16 cellular contexts compared by ENCODE assay signal in the genomic region with DNA sequence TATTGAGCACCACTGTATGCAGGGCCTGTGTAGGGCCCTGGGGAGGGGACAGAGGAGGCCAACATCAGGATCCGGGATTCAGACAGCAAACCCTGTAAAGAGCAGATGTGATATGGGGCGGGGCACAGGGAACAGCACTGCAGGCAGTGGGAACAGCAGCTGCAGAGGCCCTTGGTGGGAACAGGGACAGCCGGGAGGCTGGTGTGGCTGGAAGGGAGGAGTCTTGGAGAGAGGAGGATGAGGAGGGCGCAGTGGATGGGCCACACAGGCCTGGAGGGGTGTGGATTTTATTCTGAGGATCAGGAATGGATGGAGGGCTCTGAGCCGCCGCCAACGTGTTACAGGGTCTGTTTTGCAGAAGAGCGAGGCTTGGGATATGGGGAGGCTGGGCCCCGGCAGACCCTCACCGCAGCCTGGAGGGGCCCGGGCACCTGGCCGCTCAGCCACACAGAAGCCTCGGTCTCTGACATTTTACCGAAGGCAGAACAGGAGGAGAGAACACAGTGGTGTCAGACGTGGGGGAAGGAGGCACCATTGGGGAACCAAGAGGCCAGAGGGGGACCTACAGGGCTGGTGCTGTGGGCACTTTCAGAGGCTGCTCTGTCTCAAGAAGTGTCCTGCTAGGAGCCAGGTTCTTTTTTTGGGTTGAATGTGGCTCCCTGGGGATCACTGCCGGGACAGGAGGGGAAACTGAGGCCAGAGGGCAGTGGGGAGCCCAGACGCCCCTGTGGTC. TPM values are rescaled to one million over a fixed set of nuclear protein-coding genes. Genes with fewer than 3 reads are reported as not detected.
"Had no signal": no experiment of that assay in that cellular context is flagged by ENCODE, and none has a peak within 500 bp of the region (broad histone marks: within the 10 kb centered on the region; RNA-seq: fewer than 3 reads in every experiment).

No MANE protein-coding gene starts in this region.

- ATAC-seq: gastrocnemius medialis, left ventricle myocardium superior, sciatic nerve had no signal

- H3K4me3 ChIP-seq: gastrocnemius medialis had no signal

- H3K4me3 Mint-ChIP-seq: T-helper 1 cell treated with Interleukin-12 subunit alpha and Interleukin-12 subunit beta and Interleukin-4 antibody, amounts not matched to agents 30 μg/mL and 1 μg/mL, for 36 hours; type B pancreatic cell had no signal

- H3K9me3 Mint-ChIP-seq: T-helper 1 cell treated with Interleukin-12 subunit alpha and Interleukin-12 subunit beta and Interleukin-4 antibody, amounts not matched to agents 30 μg/mL and 1 μg/mL, for 36 hours; type B pancreatic cell had no signal

- FAIRE-seq: kidney had no signal

- H3K27me3 Mint-ChIP-seq: progenitor cell of endocrine pancreas, type B pancreatic cell had no signal

- H3K9me3 ChIP-seq: gastrocnemius medialis, spleen had no signal

- H3K36me3 ChIP-seq: gastrocnemius medialis, spleen had no signal

- H3K27ac ChIP-seq: gastrocnemius medialis, spleen had no signal

- H3K36me3 Mint-ChIP-seq: type B pancreatic cell had no signal

- DNase-seq: activated CD4-positive, alpha-beta T cell treated with anti-CD3 and anti-CD28 coated beads for 48 hours; activated CD8-positive, alpha-beta memory T cell treated with anti-CD3 and anti-CD28 coated beads for 24 hours; activated naive CD4-positive, alpha-beta T cell treated with Interleukin-2 at 50 U/mL for 16 hours; cortex of kidney; effector memory CD4-positive, alpha-beta T cell; gastrocnemius medialis; left ventricle myocardium superior; mesendoderm; spleen; stimulated activated CD4-positive, alpha-beta T cell treated with anti-CD3 and anti-CD28 coated beads, Interleukin-1b, Interleukin-23, amount 100 ng/mL, for 48 hours; stimulated activated naive CD4-positive, alpha-beta T cell treated with Interleukin-2 at 50 U/mL for 16 hours had no signal

- H3K27ac Mint-ChIP-seq: progenitor cell of endocrine pancreas; T-helper 1 cell treated with Interleukin-12 subunit alpha and Interleukin-12 subunit beta and Interleukin-4 antibody, amounts not matched to agents 30 μg/mL and 1 μg/mL, for 36 hours; type B pancreatic cell had no signal

RNA-seq across cellular contexts. Expression of gene EFNA2, which starts 6.9 kb away (rescaled TPM):
- total RNA-seq: gastrocnemius medialis, kidney, left ventricle myocardium superior, sciatic nerve, spleen had no signal
- polyA plus RNA-seq: spleen had no signal
